ENCODE assay signal across 2 cellular contexts in the genomic region with DNA sequence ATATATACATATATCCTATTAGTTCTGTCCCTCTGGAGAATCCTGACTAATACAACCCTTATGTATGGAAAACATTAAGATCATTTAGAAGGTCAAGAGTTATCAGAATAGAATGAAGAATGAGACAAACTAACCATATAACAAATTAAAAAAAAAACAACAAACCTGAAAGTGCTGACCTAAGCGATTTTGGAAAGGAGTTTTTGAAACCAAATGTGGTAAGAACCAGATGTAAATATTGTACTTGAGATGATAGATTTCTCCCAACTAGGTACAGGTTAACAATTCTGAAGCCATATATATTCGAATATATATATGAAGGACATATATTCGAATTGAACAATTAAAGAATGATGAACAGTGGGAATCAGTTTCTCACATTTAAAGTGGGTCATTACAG.
TF ChIP-seq lines count a peak whose summit lies in the region.

No MANE protein-coding gene starts in this region.

TF ChIP-seq in IMR-90, 13 proteins besides CTCF, POLR2A, EP300 and RAD21:
- no peak for TF ChIP-seq RFX5 (IDR thresholded peaks at IDR 0.05; ENCODE audit: low read depth, low read length)
- no peak for TF ChIP-seq FOS (IDR thresholded peaks at IDR 0.05; ENCODE audit: low read depth, low read length)
- TF ChIP-seq MAFK (IDR thresholded peaks at IDR 0.05; ENCODE audit: low read depth, low read length): peak; percentile 100
- TF ChIP-seq CHD1 (IDR thresholded peaks at IDR 0.05; ENCODE audit: low read depth, low read length): no peak

TF ChIP-seq in K562, 482 proteins besides CTCF, POLR2A, EP300 and RAD21:
- TF ChIP-seq SMARCC2 (IDR thresholded peaks at IDR 0.05; ENCODE audit: low read depth): no peak
- TF ChIP-seq MAFG (tag; conservative IDR thresholded peaks at IDR 0.05): peak; percentile 64; the same call in 1 of the 2 replicates
- peak; percentile 83 for TF ChIP-seq ZNF316 (IDR thresholded peaks at IDR 0.05)
- peak; percentile 47; the same call in 1 of the 2 replicates for TF ChIP-seq C11orf30 (IDR thresholded peaks at IDR 0.05; ENCODE audit: low read depth)
- TF ChIP-seq DACH1 (IDR thresholded peaks at IDR 0.05; ENCODE audit: partially characterized antibody): no peak
- peak; percentile 97 for TF ChIP-seq MAFK (IDR thresholded peaks at IDR 0.05; ENCODE audit: low read length)
- peak; percentile 92 for TF ChIP-seq MAFF (IDR thresholded peaks at IDR 0.05; ENCODE audit: low read length)
